ENCODE assay signal across 18 cellular contexts in the genomic region with DNA sequence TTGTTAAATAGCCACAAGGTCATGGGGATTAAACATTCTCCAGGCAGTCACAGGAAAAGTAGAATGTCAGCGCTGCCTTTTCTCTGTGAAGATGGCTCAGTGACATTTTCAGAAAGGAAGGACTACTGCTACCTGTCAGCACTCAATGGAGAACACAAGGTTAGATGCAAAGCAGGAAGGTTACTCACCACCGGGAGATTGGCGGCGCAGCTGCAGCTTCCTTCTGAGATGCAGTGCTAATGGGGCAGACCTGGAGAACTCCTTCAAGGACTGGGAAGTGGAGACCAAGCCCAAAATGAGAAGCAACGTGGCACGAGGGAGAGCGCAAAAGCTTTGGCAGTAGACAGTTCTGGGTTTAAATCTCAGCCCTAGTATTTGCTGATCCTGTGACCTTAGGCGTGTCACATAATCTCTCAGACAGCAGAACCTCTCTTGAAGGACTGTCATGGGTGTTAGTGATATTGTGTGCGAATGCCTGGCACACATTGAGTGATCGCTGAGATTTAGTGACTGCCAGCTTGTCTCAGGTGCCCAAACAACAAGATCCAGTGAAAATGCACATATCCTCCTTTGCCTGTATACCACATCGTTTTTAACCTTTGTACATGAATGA.
DNase-seq lines count a peak whose midpoint lies in the region; ATAC-seq and TF ChIP-seq lines count a peak whose summit lies in the region.
"Had no signal": no experiment of that assay in that cellular context is flagged by ENCODE, and none has a peak within 500 bp of the region (broad histone marks: within the 10 kb centered on the region; RNA-seq: fewer than 3 reads in every experiment).

No MANE protein-coding gene starts in this region.

- DNase-seq in IMR-90, result no peak
- no peak for DNase-seq in left cardiac atrium
- no peak for DNase-seq in activated naive CD4-positive, alpha-beta T cell treated with anti-CD3 and anti-CD28 coated beads, Interleukin-2, amount 50 U/mL, for 16 hours
- DNase-seq in DMS53 (lab: John Stamatoyannopoulos, UW), result no peak
- no peak for DNase-seq in globus pallidus (ENCODE audit: low spot score)
- DNase-seq: DMS 273 treated with DMSO at 0.1 percent for 48 hours, GF-D8, HFFc6, KG1, NCI-H1092, NCI-H2081 treated with DMSO at 0.1 percent for 48 hours, NCI-H510A treated with DMSO at 0.1 percent for 48 hours, SIG-M5 had no signal

- BruUV-seq in IMR-90 (replicated peaks; lab: Mats Ljungman, UMichigan), result no TSS peak

- H2AFZ ChIP-seq in IMR-90 (replicated peaks; ENCODE audit: low read length, poor library complexity), result peak overlapping the region; percentile 63
- no peak overlapping the region for H2AFZ ChIP-seq in neural cell (ENCODE audit: low read depth, low read length)

- no peak overlapping the region for H4K8ac ChIP-seq in IMR-90 (ENCODE audit: low read depth in 2 of 2, low read length in 2 of 2)

- no peak overlapping the region for H3K4me3 ChIP-seq in IMR-90 (ENCODE audit: insufficient read depth, low read depth, low read length)
- peak overlapping the region; percentile 53 to 70 for H3K4me3 ChIP-seq in duodenal mucosa (ENCODE audit: low read depth in 1 of 2, low read length in 2 of 2)
- no peak overlapping the region for H3K4me3 ChIP-seq in neural cell (ENCODE audit: low read length)
- H3K4me3 ChIP-seq: A549 had no signal

- H3K23ac ChIP-seq in IMR-90 (ENCODE audit: low read depth, low read length), result no peak overlapping the region

- H4K20me1 ChIP-seq in IMR-90 (ENCODE audit: insufficient read depth, low read length), result no peaks in the 10 kb centered on the region
- no peaks in the 10 kb centered on the region for H4K20me1 ChIP-seq in neural cell (ENCODE audit: insufficient read depth)

- H2BK20ac ChIP-seq in IMR-90 (ENCODE audit: low read depth, low read length), result no peak overlapping the region

- CTCF ChIA-PET in IMR-90 (lab: Yijun Ruan, JAX), result interaction anchor here (1.3 kb wide), 1 partner anchor 16 kb away, joined by 3 read pairs; no protein-coding TSS in a partner anchor

- H3K9me2 ChIP-seq in neural cell (ENCODE audit: insufficient read depth, low read length), result no peaks in the 10 kb centered on the region

- in situ Hi-C loops in IMR-90 (cut with MboI; ENCODE audit: low sequenced_read_pairs), result no loop called here

- POLR2A ChIA-PET in IMR-90 (lab: Charles Lee; ENCODE audit: unreplicated experiment), result no interaction called here

- no peak overlapping the region for H3K18ac ChIP-seq in IMR-90 (ENCODE audit: low read depth, low read length)

- TF ChIP-seq POLR2A in IMR-90 (IDR thresholded peaks at IDR 0.05; ENCODE audit: low read depth, low read length), result no peak

- H3K27me3 ChIP-seq in IMR-90 (ENCODE audit: control insufficient read depth, insufficient read depth, low read length) (no peaks in the 10 kb centered on the region), duodenal mucosa (ENCODE audit: control insufficient read depth in 1 of 2, insufficient read depth in 2 of 2, low read length in 2 of 2) (no peaks in the 10 kb centered on the region), neural cell (ENCODE audit: insufficient read depth, low read depth, low read length) (no peaks in the 10 kb centered on the region)

- H2BK120ac ChIP-seq in IMR-90 (ENCODE audit: low read depth, low read length), result no peak overlapping the region

- no peak overlapping the region for H3K56ac ChIP-seq in IMR-90 (ENCODE audit: extremely low read depth, insufficient read depth, low read length)

- no peak for TF ChIP-seq CTCF in IMR-90 (conservative IDR thresholded peaks at IDR 0.05; ENCODE audit: low read depth, low read length)
- no peak for TF ChIP-seq CTCF in neural cell (IDR thresholded peaks at IDR 0.05; ENCODE audit: poor library complexity, severe bottlenecking)

- H3K14ac ChIP-seq in IMR-90 (replicated peaks; ENCODE audit: low read depth, low read length), result no peak overlapping the region

- TF ChIP-seq EP300 in neural cell (conservative IDR thresholded peaks at IDR 0.05; ENCODE audit: poor library complexity, severe bottlenecking), result peak; percentile 20

- WGBS in IMR-90 (ENCODE audit: extremely low coverage in 2 of 2, insufficient read length in 1 of 2), 2 experiments, result 74% methylated on average over 4 of the region's 11 CpGs; no CpG with 5 or more reads in 1 of the 2 experiments

- H2BK15ac ChIP-seq in IMR-90 (ENCODE audit: low read depth, low read length), result no peak overlapping the region

- H3K36me3 ChIP-seq in IMR-90 (ENCODE audit: control insufficient read depth, insufficient read depth, low read length), result no peaks in the 10 kb centered on the region
- H3K36me3 ChIP-seq in duodenal mucosa (ENCODE audit: control insufficient read depth in 1 of 2, insufficient read depth in 2 of 2, low read length in 2 of 2), result no peaks in the 10 kb centered on the region
- H3K36me3 ChIP-seq in neural cell (ENCODE audit: insufficient read depth, low read length), result no peaks in the 10 kb centered on the region

- intact Hi-C loops in IMR-90 (cut with micrococcal nuclease), result no loop called here
- intact Hi-C loops in left cardiac atrium (cut with DNase I), result no loop called here

- peak overlapping the region; percentile 39 for H2AK9ac ChIP-seq in IMR-90 (replicated peaks; ENCODE audit: low read depth, low read length, poor library complexity)

- no peak overlapping the region for H4K91ac ChIP-seq in IMR-90 (ENCODE audit: insufficient read depth, low read depth, low read length)

- H3K9me1 ChIP-seq in IMR-90 (ENCODE audit: insufficient read depth, low read length), result no peaks in the 10 kb centered on the region

- H3K4me2 ChIP-seq in IMR-90 (ENCODE audit: low read depth, low read length) (no peak overlapping the region), neural cell (ENCODE audit: low read length) (no peak overlapping the region)
- H3K4me2 ChIP-seq: A549 had no signal

- H3K9ac ChIP-seq in IMR-90 (ENCODE audit: low read depth, low read length) (no peak overlapping the region), duodenal mucosa (ENCODE audit: low read depth in 1 of 2, low read length in 2 of 2) (peak overlapping the region; percentile 5 to 58), neural cell (ENCODE audit: low read length) (no peak overlapping the region)

- no peak overlapping the region for H2AK5ac ChIP-seq in IMR-90 (ENCODE audit: low read depth, low read length)

- no peaks in the 10 kb centered on the region for H3F3A ChIP-seq in neural cell (ENCODE audit: insufficient read depth, low read length, poor library complexity, severe bottlenecking)

- no peaks in the 10 kb centered on the region for H3K4me1 ChIP-seq in IMR-90 (ENCODE audit: control insufficient read depth, insufficient read depth, low read length)
- peaks cover 6 to 9% of the 10 kb centered on the region in 2 donors for H3K4me1 ChIP-seq in duodenal mucosa (ENCODE audit: control insufficient read depth in 1 of 2, insufficient read depth in 2 of 2, low read length in 2 of 2)
- H3K4me1 ChIP-seq: A549 had no signal

- H3K4ac ChIP-seq in IMR-90 (ENCODE audit: low read depth, low read length), result no peak overlapping the region

- H2BK5ac ChIP-seq in IMR-90 (ENCODE audit: low read depth, low read length, poor library complexity, severe bottlenecking), result no peak overlapping the region

- H3K9me3 ChIP-seq in IMR-90 (ENCODE audit: control insufficient read depth, insufficient read depth, low read length), result no peaks in the 10 kb centered on the region
- H3K9me3 ChIP-seq in duodenal mucosa (ENCODE audit: control insufficient read depth in 1 of 2, low read length in 2 of 2), result no peaks in the 10 kb centered on the region
- H3K9me3 ChIP-seq in neural cell (ENCODE audit: low read length), result no peaks in the 10 kb centered on the region
- H3K9me3 ChIP-seq: A549 had no signal

- H3K27ac ChIP-seq in IMR-90 (ENCODE audit: insufficient read depth, low read length), result no peak overlapping the region
- peak overlapping the region; percentile 8 for H3K27ac ChIP-seq in duodenal mucosa (ENCODE audit: low read depth, low read length)
- no peak overlapping the region for H3K27ac ChIP-seq in neural cell (ENCODE audit: low read length)
- H3K27ac ChIP-seq: A549, C4-2B had no signal

- H3K79me1 ChIP-seq in IMR-90 (ENCODE audit: low read depth in 1 of 2, low read length in 2 of 2), result no peaks in the 10 kb centered on the region

- no peaks in the 10 kb centered on the region for H3K79me2 ChIP-seq in neural cell (replicated peaks; ENCODE audit: insufficient read depth, low read length)

- dilution Hi-C loops in IMR-90 (cut with HindIII; ENCODE audit: low sequenced_read_pairs, unreplicated experiment), result no loop called here

- H4K5ac ChIP-seq in IMR-90 (ENCODE audit: low read depth, low read length), result no peak overlapping the region

- ATAC-seq in IMR-90 (ENCODE audit: low read depth) (no peak), left cardiac atrium (peak; percentile 41 to 87)
- ATAC-seq: A549, Panc1 had no signal

- TF ChIP-seq RAD21 in IMR-90 (IDR thresholded peaks at IDR 0.05; ENCODE audit: low read length) (no peak), neural cell (conservative IDR thresholded peaks at IDR 0.05) (no peak)

TF ChIP-seq in IMR-90, 13 proteins besides CTCF, POLR2A, EP300 and RAD21 (continues in another document):
- TF ChIP-seq MAZ (IDR thresholded peaks at IDR 0.05; ENCODE audit: borderline replicate concordance, low read depth, low read length) (no peak), CEBPB (IDR thresholded peaks at IDR 0.05; ENCODE audit: low read depth, low read length) (no peak), RFX5 (IDR thresholded peaks at IDR 0.05; ENCODE audit: low read depth, low read length) (no peak), CHD1 (IDR thresholded peaks at IDR 0.05; ENCODE audit: low read depth, low read length) (no peak), SMC3 (IDR thresholded peaks at IDR 0.05; ENCODE audit: low read depth, low read length) (no peak), MXI1 (IDR thresholded peaks at IDR 0.05; ENCODE audit: borderline replicate concordance, low read depth, low read length) (no peak), RCOR1 (IDR thresholded peaks at IDR 0.05; ENCODE audit: insufficient replicate concordance, low read length) (no peak)

TF ChIP-seq in neural cell, 6 proteins besides CTCF, POLR2A, EP300 and RAD21:
- TF ChIP-seq POLR2AphosphoS5 (IDR thresholded peaks at IDR 0.05), result no peak

Comparison
In these comparisons a context has a peak if more than half of its experiments do, and no peak if none do; other contexts are left out.
1. H3K4me3 ChIP-seq: peak in duodenal mucosa (2 of 2); none in IMR-90 (single experiment) and neural cell (single experiment).
2. H3K9ac ChIP-seq: peak in duodenal mucosa (2 of 2); none in IMR-90 (single experiment) and neural cell (single experiment).